Comparison of ENCODE assay signal across 24 cellular contexts in genomic region chr12:116996648-116997047, GRCh38.
DNase-seq lines count a peak whose midpoint lies in the region; ATAC-seq and TF ChIP-seq lines count a peak whose summit lies in the region.
"Had no signal": no experiment of that assay in that cellular context is flagged by ENCODE, and none has a peak within 500 bp of the region (broad histone marks: within the 10 kb centered on the region; RNA-seq: fewer than 3 reads in every experiment).

No MANE protein-coding gene starts in this region.

- no peaks in the 10 kb centered on the region for H4K20me1 ChIP-seq in IMR-90 (ENCODE audit: insufficient read depth, low read length)

- no peak overlapping the region for H3K14ac ChIP-seq in IMR-90 (replicated peaks; ENCODE audit: low read depth, low read length)

- DNase-seq in AG10803 (ENCODE audit: low read depth) (peak; percentile 8), IMR-90 (peak; percentile 13), fibroblast of pulmonary artery (ENCODE audit: low read depth) (peak; percentile 83), left ventricle myocardium superior (no peak), AG08396 (ENCODE audit: low spot score) (no peak), NCI-H2107 (lab: John Stamatoyannopoulos, UW) (no peak)
- DNase-seq: CD8-positive, alpha-beta memory T cell; DMS79 treated with DMSO at 0.1 percent for 48 hours; GF-D8; GOT3; HFFc6; MM.1S; NCI-H1048; NCI-H1417 treated with DMSO at 0.1 percent for 48 hours; NCI-H1694 treated with DMSO at 0.1 percent for 48 hours; NCI-H2081 treated with DMSO at 0.1 percent for 48 hours; NCI-H446 treated with DMSO at 0.1 percent for 48 hours; NCI-H526; PC-9; SHP77 had no signal

- peaks cover 24 to 25% of the 10 kb centered on the region in 2 experiments for H3K79me1 ChIP-seq in IMR-90 (ENCODE audit: low read depth in 1 of 2, low read length in 2 of 2)

- H3K36me3 ChIP-seq in IMR-90 (ENCODE audit: control insufficient read depth, insufficient read depth, low read length), result peaks cover 23% of the 10 kb centered on the region
- H3K36me3 ChIP-seq: HAP-1 had no signal

- H2BK15ac ChIP-seq in IMR-90 (ENCODE audit: low read depth, low read length), result no peak overlapping the region

- H3K27ac ChIP-seq in IMR-90 (ENCODE audit: insufficient read depth, low read length), result no peak overlapping the region
- H3K27ac ChIP-seq: A549, KMS-11, PC-9 had no signal

- in situ Hi-C loops in IMR-90 (cut with MboI; ENCODE audit: low sequenced_read_pairs), result no loop called here

- TF ChIP-seq CTCF in AG10803 (conservative IDR thresholded peaks at IDR 0.05; ENCODE audit: low read length) (no peak), IMR-90 (conservative IDR thresholded peaks at IDR 0.05; ENCODE audit: low read depth, low read length) (no peak), fibroblast of pulmonary artery (IDR thresholded peaks at IDR 0.05; ENCODE audit: low read length, missing control alignments) (no peak)

- no peak overlapping the region for H3K4ac ChIP-seq in IMR-90 (ENCODE audit: low read depth, low read length)

- H2BK120ac ChIP-seq in IMR-90 (ENCODE audit: low read depth, low read length), result no peak overlapping the region

- H3K9ac ChIP-seq in IMR-90 (ENCODE audit: low read depth, low read length), result no peak overlapping the region
- H3K9ac ChIP-seq: KMS-11 had no signal

- no peak overlapping the region for H3K56ac ChIP-seq in IMR-90 (ENCODE audit: extremely low read depth, insufficient read depth, low read length)

- no peak overlapping the region for H2BK5ac ChIP-seq in IMR-90 (ENCODE audit: low read depth, low read length, poor library complexity, severe bottlenecking)

- H2BK20ac ChIP-seq in IMR-90 (ENCODE audit: low read depth, low read length), result no peak overlapping the region

- H3K4me2 ChIP-seq in IMR-90 (ENCODE audit: low read depth, low read length), result no peak overlapping the region
- H3K4me2 ChIP-seq: A549, KMS-11, PC-9 had no signal

- no TSS peak for BruUV-seq in IMR-90 (replicated peaks; lab: Mats Ljungman, UMichigan)

- H4K8ac ChIP-seq in IMR-90 (ENCODE audit: low read depth in 2 of 2, low read length in 2 of 2), result no peak overlapping the region

- no peak overlapping the region for H4K5ac ChIP-seq in IMR-90 (ENCODE audit: low read depth, low read length)

- H3K18ac ChIP-seq in IMR-90 (ENCODE audit: low read depth, low read length), result no peak overlapping the region

- CTCF ChIA-PET in IMR-90 (lab: Yijun Ruan, JAX), result no interaction called here

- H2AK5ac ChIP-seq in IMR-90 (ENCODE audit: low read depth, low read length), result no peak overlapping the region

- H2AK9ac ChIP-seq in IMR-90 (replicated peaks; ENCODE audit: low read depth, low read length, poor library complexity), result no peak overlapping the region

- H3K27me3 ChIP-seq in IMR-90 (ENCODE audit: control insufficient read depth, insufficient read depth, low read length), result no peaks in the 10 kb centered on the region

- H3K23ac ChIP-seq in IMR-90 (ENCODE audit: low read depth, low read length), result no peak overlapping the region

- no peak for TF ChIP-seq RAD21 in IMR-90 (IDR thresholded peaks at IDR 0.05; ENCODE audit: low read length)

- no peaks in the 10 kb centered on the region for H3K9me3 ChIP-seq in IMR-90 (ENCODE audit: control insufficient read depth, insufficient read depth, low read length)
- H3K9me3 ChIP-seq: A549, HAP-1 had no signal

- intact Hi-C loops in IMR-90 (cut with micrococcal nuclease), result no loop called here
- intact Hi-C loops in left ventricle myocardium superior (cut with micrococcal nuclease), result no loop called here

- dilution Hi-C loops in IMR-90 (cut with HindIII; ENCODE audit: low sequenced_read_pairs, unreplicated experiment), result no loop called here

- no peak for ATAC-seq in IMR-90 (ENCODE audit: low read depth)
- ATAC-seq in left ventricle myocardium superior, result peak; percentile 16
- no peak for ATAC-seq in HG03108 (IDR thresholded peaks at IDR 0.05; ENCODE audit: unreplicated experiment)
- ATAC-seq: A549 had no signal

- no peaks in the 10 kb centered on the region for H3K4me1 ChIP-seq in IMR-90 (ENCODE audit: control insufficient read depth, insufficient read depth, low read length)
- H3K4me1 ChIP-seq: A549, HAP-1 had no signal

- no peak overlapping the region for H3K4me3 ChIP-seq in AG10803 (ENCODE audit: low read length)
- no peak overlapping the region for H3K4me3 ChIP-seq in IMR-90 (ENCODE audit: insufficient read depth, low read depth, low read length)
- no peak overlapping the region for H3K4me3 ChIP-seq in fibroblast of pulmonary artery (replicated peaks; ENCODE audit: low read depth, low read length)
- H3K4me3 ChIP-seq: A549, HAP-1, PC-9 had no signal

- H4K91ac ChIP-seq in IMR-90 (ENCODE audit: insufficient read depth, low read depth, low read length), result no peak overlapping the region

- no peak for TF ChIP-seq POLR2A in IMR-90 (IDR thresholded peaks at IDR 0.05; ENCODE audit: low read depth, low read length)

- H2AFZ ChIP-seq in IMR-90 (replicated peaks; ENCODE audit: low read length, poor library complexity), result no peak overlapping the region
- H2AFZ ChIP-seq: PC-9 had no signal

- H3K9me1 ChIP-seq in IMR-90 (ENCODE audit: insufficient read depth, low read length), result peaks cover 3% of the 10 kb centered on the region; the same call in 1 of the 2 replicates

- WGBS in IMR-90 (ENCODE audit: extremely low coverage in 2 of 2, insufficient read length in 1 of 2), 2 experiments, result 95% methylated on average over 4 of the region's 8 CpGs; no CpG with 5 or more reads in 1 of the 2 experiments

- POLR2A ChIA-PET in IMR-90 (lab: Charles Lee; ENCODE audit: unreplicated experiment), result no interaction called here

TF ChIP-seq in IMR-90, 13 proteins besides CTCF, POLR2A, EP300 and RAD21:
- TF ChIP-seq, protein P1, sequence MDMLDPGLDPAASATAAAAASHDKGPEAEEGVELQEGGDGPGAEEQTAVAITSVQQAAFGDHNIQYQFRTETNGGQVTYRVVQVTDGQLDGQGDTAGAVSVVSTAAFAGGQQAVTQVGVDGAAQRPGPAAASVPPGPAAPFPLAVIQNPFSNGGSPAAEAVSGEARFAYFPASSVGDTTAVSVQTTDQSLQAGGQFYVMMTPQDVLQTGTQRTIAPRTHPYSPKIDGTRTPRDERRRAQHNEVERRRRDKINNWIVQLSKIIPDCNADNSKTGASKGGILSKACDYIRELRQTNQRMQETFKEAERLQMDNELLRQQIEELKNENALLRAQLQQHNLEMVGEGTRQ (IDR thresholded peaks at IDR 0.05; ENCODE audit: low read depth, low read length), result no peak
- TF ChIP-seq NFE2L2 (IDR thresholded peaks at IDR 0.05; ENCODE audit: low read depth, low read length), result no peak
- TF ChIP-seq MAZ (IDR thresholded peaks at IDR 0.05; ENCODE audit: borderline replicate concordance, low read depth, low read length), result no peak
- no peak for TF ChIP-seq BHLHE40 (IDR thresholded peaks at IDR 0.05; ENCODE audit: low read depth, low read length)
- TF ChIP-seq RFX5 (IDR thresholded peaks at IDR 0.05; ENCODE audit: low read depth, low read length), result no peak
- TF ChIP-seq, protein P2, sequence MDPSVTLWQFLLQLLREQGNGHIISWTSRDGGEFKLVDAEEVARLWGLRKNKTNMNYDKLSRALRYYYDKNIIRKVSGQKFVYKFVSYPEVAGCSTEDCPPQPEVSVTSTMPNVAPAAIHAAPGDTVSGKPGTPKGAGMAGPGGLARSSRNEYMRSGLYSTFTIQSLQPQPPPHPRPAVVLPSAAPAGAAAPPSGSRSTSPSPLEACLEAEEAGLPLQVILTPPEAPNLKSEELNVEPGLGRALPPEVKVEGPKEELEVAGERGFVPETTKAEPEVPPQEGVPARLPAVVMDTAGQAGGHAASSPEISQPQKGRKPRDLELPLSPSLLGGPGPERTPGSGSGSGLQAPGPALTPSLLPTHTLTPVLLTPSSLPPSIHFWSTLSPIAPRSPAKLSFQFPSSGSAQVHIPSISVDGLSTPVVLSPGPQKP (IDR thresholded peaks at IDR 0.05; ENCODE audit: borderline replicate concordance, low read depth, low read length), result no peak
- TF ChIP-seq RCOR1 (IDR thresholded peaks at IDR 0.05; ENCODE audit: insufficient replicate concordance, low read length), result no peak
- no peak for TF ChIP-seq SMC3 (IDR thresholded peaks at IDR 0.05; ENCODE audit: low read depth, low read length)
- no peak for TF ChIP-seq CEBPB (IDR thresholded peaks at IDR 0.05; ENCODE audit: low read depth, low read length)
- no peak for TF ChIP-seq MXI1 (IDR thresholded peaks at IDR 0.05; ENCODE audit: borderline replicate concordance, low read depth, low read length)
- no peak for TF ChIP-seq MAFK (IDR thresholded peaks at IDR 0.05; ENCODE audit: low read depth, low read length)
- no peak for TF ChIP-seq FOS (IDR thresholded peaks at IDR 0.05; ENCODE audit: low read depth, low read length)
- no peak for TF ChIP-seq CHD1 (IDR thresholded peaks at IDR 0.05; ENCODE audit: low read depth, low read length)

Comparison
In these comparisons a context has a peak if more than half of its experiments do, and no peak if none do; other contexts are left out.
1. DNase-seq: peak in AG10803 (single experiment), IMR-90 (single experiment) and fibroblast of pulmonary artery (single experiment); none in left ventricle myocardium superior (single experiment), AG08396 (single experiment) and NCI-H2107 (single experiment).